1 cellular context compared by ENCODE assay signal in the genomic region with DNA sequence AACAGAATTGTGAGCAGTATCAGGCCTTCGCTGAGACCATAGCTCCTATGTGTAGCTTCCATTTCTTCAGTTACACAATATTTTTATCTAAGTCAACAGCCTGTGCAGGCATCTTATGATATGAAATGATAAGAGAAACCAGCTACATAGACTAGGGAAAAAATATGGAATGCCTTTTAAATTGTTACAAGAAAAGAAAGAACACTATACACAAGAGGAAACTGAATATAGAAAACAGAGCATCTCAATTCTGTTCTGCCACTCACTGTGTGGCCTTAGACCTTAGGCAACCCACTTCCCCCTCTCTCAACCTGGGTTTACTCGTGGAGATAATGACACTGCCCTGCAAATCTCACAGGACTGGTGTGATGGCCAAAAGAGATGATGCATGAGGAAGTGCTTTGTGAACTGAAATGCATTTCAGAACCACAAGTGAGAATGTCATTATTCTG.
TF ChIP-seq lines count a peak whose summit lies in the region.

No MANE protein-coding gene starts in this region.

TF ChIP-seq in K562, 482 proteins besides CTCF, POLR2A, EP300 and RAD21 (continued from another document and continues in another):
- TF ChIP-seq, protein P1, sequence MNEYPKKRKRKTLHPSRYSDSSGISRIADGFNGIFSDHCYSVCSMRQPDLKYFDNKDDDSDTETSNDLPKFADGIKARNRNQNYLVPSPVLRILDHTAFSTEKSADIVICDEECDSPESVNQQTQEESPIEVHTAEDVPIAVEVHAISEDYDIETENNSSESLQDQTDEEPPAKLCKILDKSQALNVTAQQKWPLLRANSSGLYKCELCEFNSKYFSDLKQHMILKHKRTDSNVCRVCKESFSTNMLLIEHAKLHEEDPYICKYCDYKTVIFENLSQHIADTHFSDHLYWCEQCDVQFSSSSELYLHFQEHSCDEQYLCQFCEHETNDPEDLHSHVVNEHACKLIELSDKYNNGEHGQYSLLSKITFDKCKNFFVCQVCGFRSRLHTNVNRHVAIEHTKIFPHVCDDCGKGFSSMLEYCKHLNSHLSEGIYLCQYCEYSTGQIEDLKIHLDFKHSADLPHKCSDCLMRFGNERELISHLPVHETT (CRISPR knock-in tag; conservative IDR thresholded peaks at IDR 0.05 in 1 of 2, IDR thresholded peaks at IDR 0.05 in 1 of 2), result no peak; a peak in 1 of 4 replicates
- TF ChIP-seq, protein P2, sequence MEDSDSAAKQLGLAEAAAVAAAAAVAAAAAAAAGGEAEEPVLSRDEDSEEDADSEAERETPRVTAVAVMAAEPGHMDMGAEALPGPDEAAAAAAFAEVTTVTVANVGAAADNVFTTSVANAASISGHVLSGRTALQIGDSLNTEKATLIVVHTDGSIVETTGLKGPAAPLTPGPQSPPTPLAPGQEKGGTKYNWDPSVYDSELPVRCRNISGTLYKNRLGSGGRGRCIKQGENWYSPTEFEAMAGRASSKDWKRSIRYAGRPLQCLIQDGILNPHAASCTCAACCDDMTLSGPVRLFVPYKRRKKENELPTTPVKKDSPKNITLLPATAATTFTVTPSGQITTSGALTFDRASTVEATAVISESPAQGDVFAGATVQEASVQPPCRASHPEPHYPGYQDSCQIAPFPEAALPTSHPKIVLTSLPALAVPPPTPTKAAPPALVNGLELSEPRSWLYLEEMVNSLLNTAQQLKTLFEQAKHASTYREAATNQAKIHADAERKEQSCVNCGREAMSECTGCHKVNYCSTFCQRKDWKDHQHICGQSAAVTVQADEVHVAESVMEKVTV (CRISPR knock-in tag; IDR thresholded peaks at IDR 0.05), result no peak
- TF ChIP-seq NFE2L1 (tag; IDR thresholded peaks at IDR 0.05; ENCODE audit: borderline replicate concordance, low read depth) (no peak), HSF4 (CRISPR knock-in tag; IDR thresholded peaks at IDR 0.05; ENCODE audit: borderline replicate concordance) (no peak), ZNF436 (CRISPR knock-in tag; IDR thresholded peaks at IDR 0.05) (no peak), GABPA (tag; conservative IDR thresholded peaks at IDR 0.05; ENCODE audit: low read depth) (no peak; the same call in 1 of the 2 replicates), SREBF1 (IDR thresholded peaks at IDR 0.05; ENCODE audit: borderline replicate concordance, low read depth, low read length) (no peak), PML (IDR thresholded peaks at IDR 0.05; ENCODE audit: low read length) (peak; percentile 87), ZNF431 (CRISPR knock-in tag; IDR thresholded peaks at IDR 0.05) (no peak), KLF10 (CRISPR knock-in tag; IDR thresholded peaks at IDR 0.05) (no peak), PHB (CRISPR knock-in tag; IDR thresholded peaks at IDR 0.05) (no peak), NONO (IDR thresholded peaks at IDR 0.05; ENCODE audit: low read depth in 2 of 2, low read length in 1 of 2) (0 out of 4 replicates have a peak, but pooled peaks of 1 of the 2 experiments have one; percentile 24), NR2C2 (CRISPR knock-in tag; IDR thresholded peaks at IDR 0.05) (no peak), NR2C2 (tag; IDR thresholded peaks at IDR 0.05) (0 out of 2 replicates have a peak, but pooled peaks have one; percentile 18), POLR2AphosphoS2 (IDR thresholded peaks at IDR 0.05; ENCODE audit: low read length) (no peak), MEF2D (tag; conservative IDR thresholded peaks at IDR 0.05; ENCODE audit: low read depth) (no peak), CBX1 (IDR thresholded peaks at IDR 0.05; ENCODE audit: low read depth) (no peak), GATAD2A (IDR thresholded peaks at IDR 0.05) (no peak), FIP1L1 (IDR thresholded peaks at IDR 0.05; ENCODE audit: low read depth, low read length, poor library complexity, severe bottlenecking) (no peak)
- TF ChIP-seq, protein P3, sequence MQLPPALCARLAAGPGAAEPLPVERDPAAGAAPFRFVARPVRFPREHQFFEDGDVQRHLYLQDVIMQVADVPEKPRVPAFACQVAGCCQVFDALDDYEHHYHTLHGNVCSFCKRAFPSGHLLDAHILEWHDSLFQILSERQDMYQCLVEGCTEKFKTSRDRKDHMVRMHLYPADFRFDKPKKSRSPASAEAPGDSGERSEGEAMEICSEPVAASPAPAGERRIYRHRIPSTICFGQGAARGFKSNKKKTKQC (CRISPR knock-in tag; IDR thresholded peaks at IDR 0.05), result no peak
- TF ChIP-seq, protein P4, sequence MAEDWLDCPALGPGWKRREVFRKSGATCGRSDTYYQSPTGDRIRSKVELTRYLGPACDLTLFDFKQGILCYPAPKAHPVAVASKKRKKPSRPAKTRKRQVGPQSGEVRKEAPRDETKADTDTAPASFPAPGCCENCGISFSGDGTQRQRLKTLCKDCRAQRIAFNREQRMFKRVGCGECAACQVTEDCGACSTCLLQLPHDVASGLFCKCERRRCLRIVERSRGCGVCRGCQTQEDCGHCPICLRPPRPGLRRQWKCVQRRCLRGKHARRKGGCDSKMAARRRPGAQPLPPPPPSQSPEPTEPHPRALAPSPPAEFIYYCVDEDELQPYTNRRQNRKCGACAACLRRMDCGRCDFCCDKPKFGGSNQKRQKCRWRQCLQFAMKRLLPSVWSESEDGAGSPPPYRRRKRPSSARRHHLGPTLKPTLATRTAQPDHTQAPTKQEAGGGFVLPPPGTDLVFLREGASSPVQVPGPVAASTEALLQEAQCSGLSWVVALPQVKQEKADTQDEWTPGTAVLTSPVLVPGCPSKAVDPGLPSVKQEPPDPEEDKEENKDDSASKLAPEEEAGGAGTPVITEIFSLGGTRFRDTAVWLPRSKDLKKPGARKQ (CRISPR knock-in tag; IDR thresholded peaks at IDR 0.05), result no peak
- TF ChIP-seq, protein P5, sequence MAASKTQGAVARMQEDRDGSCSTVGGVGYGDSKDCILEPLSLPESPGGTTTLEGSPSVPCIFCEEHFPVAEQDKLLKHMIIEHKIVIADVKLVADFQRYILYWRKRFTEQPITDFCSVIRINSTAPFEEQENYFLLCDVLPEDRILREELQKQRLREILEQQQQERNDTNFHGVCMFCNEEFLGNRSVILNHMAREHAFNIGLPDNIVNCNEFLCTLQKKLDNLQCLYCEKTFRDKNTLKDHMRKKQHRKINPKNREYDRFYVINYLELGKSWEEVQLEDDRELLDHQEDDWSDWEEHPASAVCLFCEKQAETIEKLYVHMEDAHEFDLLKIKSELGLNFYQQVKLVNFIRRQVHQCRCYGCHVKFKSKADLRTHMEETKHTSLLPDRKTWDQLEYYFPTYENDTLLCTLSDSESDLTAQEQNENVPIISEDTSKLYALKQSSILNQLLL (CRISPR knock-in tag; IDR thresholded peaks at IDR 0.05; ENCODE audit: borderline replicate concordance), result no peak
- TF ChIP-seq, protein P6, sequence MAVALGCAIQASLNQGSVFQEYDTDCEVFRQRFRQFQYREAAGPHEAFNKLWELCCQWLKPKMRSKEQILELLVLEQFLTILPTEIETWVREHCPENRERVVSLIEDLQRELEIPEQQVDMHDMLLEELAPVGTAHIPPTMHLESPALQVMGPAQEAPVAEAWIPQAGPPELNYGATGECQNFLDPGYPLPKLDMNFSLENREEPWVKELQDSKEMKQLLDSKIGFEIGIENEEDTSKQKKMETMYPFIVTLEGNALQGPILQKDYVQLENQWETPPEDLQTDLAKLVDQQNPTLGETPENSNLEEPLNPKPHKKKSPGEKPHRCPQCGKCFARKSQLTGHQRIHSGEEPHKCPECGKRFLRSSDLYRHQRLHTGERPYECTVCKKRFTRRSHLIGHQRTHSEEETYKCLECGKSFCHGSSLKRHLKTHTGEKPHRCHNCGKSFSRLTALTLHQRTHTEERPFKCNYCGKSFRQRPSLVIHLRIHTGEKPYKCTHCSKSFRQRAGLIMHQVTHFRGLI (CRISPR knock-in tag; IDR thresholded peaks at IDR 0.05), result no peak
- TF ChIP-seq, protein P7, sequence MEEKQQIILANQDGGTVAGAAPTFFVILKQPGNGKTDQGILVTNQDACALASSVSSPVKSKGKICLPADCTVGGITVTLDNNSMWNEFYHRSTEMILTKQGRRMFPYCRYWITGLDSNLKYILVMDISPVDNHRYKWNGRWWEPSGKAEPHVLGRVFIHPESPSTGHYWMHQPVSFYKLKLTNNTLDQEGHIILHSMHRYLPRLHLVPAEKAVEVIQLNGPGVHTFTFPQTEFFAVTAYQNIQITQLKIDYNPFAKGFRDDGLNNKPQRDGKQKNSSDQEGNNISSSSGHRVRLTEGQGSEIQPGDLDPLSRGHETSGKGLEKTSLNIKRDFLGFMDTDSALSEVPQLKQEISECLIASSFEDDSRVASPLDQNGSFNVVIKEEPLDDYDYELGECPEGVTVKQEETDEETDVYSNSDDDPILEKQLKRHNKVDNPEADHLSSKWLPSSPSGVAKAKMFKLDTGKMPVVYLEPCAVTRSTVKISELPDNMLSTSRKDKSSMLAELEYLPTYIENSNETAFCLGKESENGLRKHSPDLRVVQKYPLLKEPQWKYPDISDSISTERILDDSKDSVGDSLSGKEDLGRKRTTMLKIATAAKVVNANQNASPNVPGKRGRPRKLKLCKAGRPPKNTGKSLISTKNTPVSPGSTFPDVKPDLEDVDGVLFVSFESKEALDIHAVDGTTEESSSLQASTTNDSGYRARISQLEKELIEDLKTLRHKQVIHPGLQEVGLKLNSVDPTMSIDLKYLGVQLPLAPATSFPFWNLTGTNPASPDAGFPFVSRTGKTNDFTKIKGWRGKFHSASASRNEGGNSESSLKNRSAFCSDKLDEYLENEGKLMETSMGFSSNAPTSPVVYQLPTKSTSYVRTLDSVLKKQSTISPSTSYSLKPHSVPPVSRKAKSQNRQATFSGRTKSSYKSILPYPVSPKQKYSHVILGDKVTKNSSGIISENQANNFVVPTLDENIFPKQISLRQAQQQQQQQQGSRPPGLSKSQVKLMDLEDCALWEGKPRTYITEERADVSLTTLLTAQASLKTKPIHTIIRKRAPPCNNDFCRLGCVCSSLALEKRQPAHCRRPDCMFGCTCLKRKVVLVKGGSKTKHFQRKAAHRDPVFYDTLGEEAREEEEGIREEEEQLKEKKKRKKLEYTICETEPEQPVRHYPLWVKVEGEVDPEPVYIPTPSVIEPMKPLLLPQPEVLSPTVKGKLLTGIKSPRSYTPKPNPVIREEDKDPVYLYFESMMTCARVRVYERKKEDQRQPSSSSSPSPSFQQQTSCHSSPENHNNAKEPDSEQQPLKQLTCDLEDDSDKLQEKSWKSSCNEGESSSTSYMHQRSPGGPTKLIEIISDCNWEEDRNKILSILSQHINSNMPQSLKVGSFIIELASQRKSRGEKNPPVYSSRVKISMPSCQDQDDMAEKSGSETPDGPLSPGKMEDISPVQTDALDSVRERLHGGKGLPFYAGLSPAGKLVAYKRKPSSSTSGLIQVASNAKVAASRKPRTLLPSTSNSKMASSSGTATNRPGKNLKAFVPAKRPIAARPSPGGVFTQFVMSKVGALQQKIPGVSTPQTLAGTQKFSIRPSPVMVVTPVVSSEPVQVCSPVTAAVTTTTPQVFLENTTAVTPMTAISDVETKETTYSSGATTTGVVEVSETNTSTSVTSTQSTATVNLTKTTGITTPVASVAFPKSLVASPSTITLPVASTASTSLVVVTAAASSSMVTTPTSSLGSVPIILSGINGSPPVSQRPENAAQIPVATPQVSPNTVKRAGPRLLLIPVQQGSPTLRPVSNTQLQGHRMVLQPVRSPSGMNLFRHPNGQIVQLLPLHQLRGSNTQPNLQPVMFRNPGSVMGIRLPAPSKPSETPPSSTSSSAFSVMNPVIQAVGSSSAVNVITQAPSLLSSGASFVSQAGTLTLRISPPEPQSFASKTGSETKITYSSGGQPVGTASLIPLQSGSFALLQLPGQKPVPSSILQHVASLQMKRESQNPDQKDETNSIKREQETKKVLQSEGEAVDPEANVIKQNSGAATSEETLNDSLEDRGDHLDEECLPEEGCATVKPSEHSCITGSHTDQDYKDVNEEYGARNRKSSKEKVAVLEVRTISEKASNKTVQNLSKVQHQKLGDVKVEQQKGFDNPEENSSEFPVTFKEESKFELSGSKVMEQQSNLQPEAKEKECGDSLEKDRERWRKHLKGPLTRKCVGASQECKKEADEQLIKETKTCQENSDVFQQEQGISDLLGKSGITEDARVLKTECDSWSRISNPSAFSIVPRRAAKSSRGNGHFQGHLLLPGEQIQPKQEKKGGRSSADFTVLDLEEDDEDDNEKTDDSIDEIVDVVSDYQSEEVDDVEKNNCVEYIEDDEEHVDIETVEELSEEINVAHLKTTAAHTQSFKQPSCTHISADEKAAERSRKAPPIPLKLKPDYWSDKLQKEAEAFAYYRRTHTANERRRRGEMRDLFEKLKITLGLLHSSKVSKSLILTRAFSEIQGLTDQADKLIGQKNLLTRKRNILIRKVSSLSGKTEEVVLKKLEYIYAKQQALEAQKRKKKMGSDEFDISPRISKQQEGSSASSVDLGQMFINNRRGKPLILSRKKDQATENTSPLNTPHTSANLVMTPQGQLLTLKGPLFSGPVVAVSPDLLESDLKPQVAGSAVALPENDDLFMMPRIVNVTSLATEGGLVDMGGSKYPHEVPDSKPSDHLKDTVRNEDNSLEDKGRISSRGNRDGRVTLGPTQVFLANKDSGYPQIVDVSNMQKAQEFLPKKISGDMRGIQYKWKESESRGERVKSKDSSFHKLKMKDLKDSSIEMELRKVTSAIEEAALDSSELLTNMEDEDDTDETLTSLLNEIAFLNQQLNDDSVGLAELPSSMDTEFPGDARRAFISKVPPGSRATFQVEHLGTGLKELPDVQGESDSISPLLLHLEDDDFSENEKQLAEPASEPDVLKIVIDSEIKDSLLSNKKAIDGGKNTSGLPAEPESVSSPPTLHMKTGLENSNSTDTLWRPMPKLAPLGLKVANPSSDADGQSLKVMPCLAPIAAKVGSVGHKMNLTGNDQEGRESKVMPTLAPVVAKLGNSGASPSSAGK (IDR thresholded peaks at IDR 0.05), result peak; percentile 18; the same call in 1 of the 2 replicates
- TF ChIP-seq, protein P8, sequence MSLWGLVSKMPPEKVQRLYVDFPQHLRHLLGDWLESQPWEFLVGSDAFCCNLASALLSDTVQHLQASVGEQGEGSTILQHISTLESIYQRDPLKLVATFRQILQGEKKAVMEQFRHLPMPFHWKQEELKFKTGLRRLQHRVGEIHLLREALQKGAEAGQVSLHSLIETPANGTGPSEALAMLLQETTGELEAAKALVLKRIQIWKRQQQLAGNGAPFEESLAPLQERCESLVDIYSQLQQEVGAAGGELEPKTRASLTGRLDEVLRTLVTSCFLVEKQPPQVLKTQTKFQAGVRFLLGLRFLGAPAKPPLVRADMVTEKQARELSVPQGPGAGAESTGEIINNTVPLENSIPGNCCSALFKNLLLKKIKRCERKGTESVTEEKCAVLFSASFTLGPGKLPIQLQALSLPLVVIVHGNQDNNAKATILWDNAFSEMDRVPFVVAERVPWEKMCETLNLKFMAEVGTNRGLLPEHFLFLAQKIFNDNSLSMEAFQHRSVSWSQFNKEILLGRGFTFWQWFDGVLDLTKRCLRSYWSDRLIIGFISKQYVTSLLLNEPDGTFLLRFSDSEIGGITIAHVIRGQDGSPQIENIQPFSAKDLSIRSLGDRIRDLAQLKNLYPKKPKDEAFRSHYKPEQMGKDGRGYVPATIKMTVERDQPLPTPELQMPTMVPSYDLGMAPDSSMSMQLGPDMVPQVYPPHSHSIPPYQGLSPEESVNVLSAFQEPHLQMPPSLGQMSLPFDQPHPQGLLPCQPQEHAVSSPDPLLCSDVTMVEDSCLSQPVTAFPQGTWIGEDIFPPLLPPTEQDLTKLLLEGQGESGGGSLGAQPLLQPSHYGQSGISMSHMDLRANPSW (CRISPR knock-in tag; IDR thresholded peaks at IDR 0.05), result no peak
- TF ChIP-seq, protein P9, sequence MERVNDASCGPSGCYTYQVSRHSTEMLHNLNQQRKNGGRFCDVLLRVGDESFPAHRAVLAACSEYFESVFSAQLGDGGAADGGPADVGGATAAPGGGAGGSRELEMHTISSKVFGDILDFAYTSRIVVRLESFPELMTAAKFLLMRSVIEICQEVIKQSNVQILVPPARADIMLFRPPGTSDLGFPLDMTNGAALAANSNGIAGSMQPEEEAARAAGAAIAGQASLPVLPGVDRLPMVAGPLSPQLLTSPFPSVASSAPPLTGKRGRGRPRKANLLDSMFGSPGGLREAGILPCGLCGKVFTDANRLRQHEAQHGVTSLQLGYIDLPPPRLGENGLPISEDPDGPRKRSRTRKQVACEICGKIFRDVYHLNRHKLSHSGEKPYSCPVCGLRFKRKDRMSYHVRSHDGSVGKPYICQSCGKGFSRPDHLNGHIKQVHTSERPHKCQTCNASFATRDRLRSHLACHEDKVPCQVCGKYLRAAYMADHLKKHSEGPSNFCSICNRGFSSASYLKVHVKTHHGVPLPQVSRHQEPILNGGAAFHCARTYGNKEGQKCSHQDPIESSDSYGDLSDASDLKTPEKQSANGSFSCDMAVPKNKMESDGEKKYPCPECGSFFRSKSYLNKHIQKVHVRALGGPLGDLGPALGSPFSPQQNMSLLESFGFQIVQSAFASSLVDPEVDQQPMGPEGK (CRISPR knock-in tag; IDR thresholded peaks at IDR 0.05; ENCODE audit: borderline replicate concordance), result no peak
